Comparison of ENCODE assay signal across 10 cellular contexts in genomic region chr6:107313776-107314175, GRCh38.
"Had no signal": no experiment of that assay in that cellular context is flagged by ENCODE, and none has a peak within 500 bp of the region (broad histone marks: within the 10 kb centered on the region; RNA-seq: fewer than 3 reads in every experiment).

No MANE protein-coding gene starts in this region.

- H2AFZ ChIP-seq: GM23248 had no signal

- H3K9me3 ChIP-seq: HAP-1 had no signal

- DNase-seq: GM23248, GOT3, H7, HFFc6, KG1 had no signal

- H3K9me3 Mint-ChIP-seq: HFFc6, IgD-negative memory B cell had no signal

- H3K27ac Mint-ChIP-seq: HFFc6, IgD-negative memory B cell had no signal

- H3K4me3 ChIP-seq: GM23248, HAP-1 had no signal

- FAIRE-seq: HTR-8/SVneo had no signal

- H3K36me3 ChIP-seq: HAP-1 had no signal

- H3K27ac ChIP-seq: GM23248, HL-60 had no signal

- ATAC-seq: HCT116 had no signal

- H3K27me3 Mint-ChIP-seq: IgD-negative memory B cell had no signal

- H3K4me3 Mint-ChIP-seq: HFFc6 had no signal

- H3K9ac ChIP-seq: GM23248 had no signal

- H3K36me3 Mint-ChIP-seq: IgD-negative memory B cell had no signal
